Comparison of ENCODE assay signal across 18 cellular contexts in genomic region chr16:78570409-78571141, GRCh38.
DNase-seq lines count a peak whose midpoint lies in the region; ATAC-seq and TF ChIP-seq lines count a peak whose summit lies in the region.
"Had no signal": no experiment of that assay in that cellular context is flagged by ENCODE, and none has a peak within 500 bp of the region (broad histone marks: within the 10 kb centered on the region; RNA-seq: fewer than 3 reads in every experiment).

No MANE protein-coding gene starts in this region.

- DNase-seq in NCI-H524 (lab: John Stamatoyannopoulos, UW), result peak; percentile 64 to 85
- DNase-seq in DMS 273 treated with DMSO at 0.1 percent for 48 hours (lab: John Stamatoyannopoulos, UW), result no peak
- DNase-seq in coronary artery (ENCODE audit: low spot score), result no peak
- DNase-seq in HK-2 (ENCODE audit: unreplicated experiment), result no peak
- DNase-seq: AML-193; Calu3; cortex of kidney; H9; KBM-7; left cardiac atrium; NCI-H1092 treated with DMSO at 0.1 percent for 48 hours; retina; stimulated activated CD4-positive, alpha-beta T cell treated with anti-CD3 and anti-CD28 coated beads, Interleukin-12 subunit alpha, Interleukin-12 subunit beta, amount 100 ng/mL, for 4 hours had no signal

- no peak overlapping the region for H3K4me3 ChIP-seq in coronary artery
- H3K4me3 ChIP-seq: gastrocnemius medialis had no signal

- TF ChIP-seq CTCF in coronary artery (IDR thresholded peaks at IDR 0.05), result no peak

- H3K27ac ChIP-seq in coronary artery, result no peak overlapping the region
- H3K27ac ChIP-seq: epithelial cell of prostate, gastrocnemius medialis had no signal

- ATAC-seq in GM18867 (IDR thresholded peaks at IDR 0.05; ENCODE audit: unreplicated experiment) (peak; percentile 44), GM21423 (IDR thresholded peaks at IDR 0.05; ENCODE audit: unreplicated experiment) (peak; percentile 35), esophagus mucosa (peak; percentile 26)

Comparison
In these comparisons a context has a peak if more than half of its experiments do, and no peak if none do; other contexts are left out.
1. DNase-seq: peak in NCI-H524 (2 of 2); none in DMS 273 treated with DMSO at 0.1 percent for 48 hours (single experiment), coronary artery (single experiment) and HK-2 (single experiment).
2. Peak in every context shown above with its lines, with median percentiles within 50 percentile points of each other: ATAC-seq.